Comparison of ENCODE assay signal across 8 cellular contexts in the genomic region with DNA sequence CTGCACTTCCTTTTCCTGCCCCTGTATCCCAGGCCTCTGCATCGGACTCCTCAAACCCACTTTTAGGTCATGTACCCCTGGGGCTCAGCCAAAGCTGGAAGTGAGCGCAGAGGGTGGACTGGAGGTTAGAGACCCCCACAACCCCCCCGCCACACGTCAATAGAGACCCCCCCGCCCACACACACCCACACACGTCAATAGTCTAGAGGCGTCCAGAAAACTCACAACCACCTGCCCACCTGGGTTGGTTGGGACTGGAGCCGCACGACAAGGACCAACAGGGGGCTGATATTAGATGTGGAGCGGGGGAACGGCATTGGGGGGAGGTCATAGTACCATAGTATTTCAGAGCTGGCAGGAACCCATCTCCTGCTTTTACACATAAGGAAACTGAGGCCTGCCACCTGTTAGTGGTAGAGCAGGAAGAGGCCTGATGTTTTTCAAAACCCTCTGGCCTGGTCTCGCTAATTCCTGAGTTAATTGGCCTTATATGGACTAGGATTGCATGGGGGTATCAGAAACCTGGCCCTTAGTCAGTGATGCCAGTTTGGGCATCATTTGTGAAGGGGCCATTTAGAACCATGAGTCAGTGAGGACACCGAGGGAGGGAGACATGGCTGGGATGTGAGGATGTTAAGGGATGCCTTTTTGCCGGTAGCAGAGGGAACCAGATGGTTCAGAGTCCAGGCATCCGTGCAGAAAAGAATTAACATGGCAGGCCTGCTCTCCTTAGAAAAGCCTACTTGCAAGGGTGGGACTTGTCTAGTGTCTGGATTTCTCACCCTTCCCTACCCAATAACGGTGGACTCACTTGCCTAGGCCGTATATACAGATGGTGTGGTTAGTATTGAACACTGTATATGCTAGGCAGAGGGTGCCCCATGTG. TPM values are rescaled to one million over a fixed set of nuclear protein-coding genes. Genes with fewer than 3 reads are reported as not detected.
DNase-seq lines count a peak whose midpoint lies in the region; ATAC-seq and TF ChIP-seq lines count a peak whose summit lies in the region.

No MANE protein-coding gene starts in this region.

- H3K4me3 ChIP-seq in Peyer's patch = peak overlapping the region; percentile 86 to 96 (median 94)
- H3K4me3 ChIP-seq in esophagus squamous epithelium = peak overlapping the region; percentile 71 to 92 (median 83)
- peak overlapping the region; percentile 57 for H3K4me3 ChIP-seq in retinal pigment epithelial cell (ENCODE audit: low read length)

- TF ChIP-seq POLR2A in Peyer's patch (IDR thresholded peaks at IDR 0.05) (no peak), esophagus squamous epithelium (IDR thresholded peaks at IDR 0.05) (no peak)

- DNase-seq in GM03348 (ENCODE audit: low spot score) = peak; percentile 24
- DNase-seq in Peyer's patch = no peak
- DNase-seq in esophagus squamous epithelium (lab: John Stamatoyannopoulos, UW) = no peak
- DNase-seq in retinal pigment epithelial cell (ENCODE audit: low read depth) = no peak
- DNase-seq in NCI-H1694 treated with DMSO at 0.1 percent for 48 hours (lab: John Stamatoyannopoulos, UW) = no peak

- peak overlapping the region; percentile 60 to 79 (median 77) for H3K27ac ChIP-seq in Peyer's patch
- H3K27ac ChIP-seq in esophagus squamous epithelium = peak overlapping the region; percentile 82 to 93 (median 90)

- H3K36me3 ChIP-seq in Peyer's patch (no peaks in the 10 kb centered on the region), esophagus squamous epithelium (no peaks in the 10 kb centered on the region)

- ATAC-seq in GM21737 (IDR thresholded peaks at IDR 0.05; ENCODE audit: unreplicated experiment) (no peak), HG02763 (IDR thresholded peaks at IDR 0.05; ENCODE audit: unreplicated experiment) (no peak), HG03457 (IDR thresholded peaks at IDR 0.05; ENCODE audit: unreplicated experiment) (no peak)

- H3K9me3 ChIP-seq in Peyer's patch = no peaks in the 10 kb centered on the region
- H3K9me3 ChIP-seq in esophagus squamous epithelium = no peaks in the 10 kb centered on the region

- H3K27me3 ChIP-seq in Peyer's patch (no peaks in the 10 kb centered on the region), esophagus squamous epithelium (no peaks in the 10 kb centered on the region)

- H3K4me1 ChIP-seq in Peyer's patch (peaks cover 0 to 17% (median 3%) of the 10 kb centered on the region in 4 donors), esophagus squamous epithelium (peaks cover 7 to 34% (median 12%) of the 10 kb centered on the region in 3 donors)

- intact Hi-C loops in esophagus squamous epithelium (cut with DNase I) = no loop called here

- WGBS in esophagus squamous epithelium, 2 donors = 57 to 59% methylated on average over 12 to 14 of the region's 17 CpGs

- no peak for TF ChIP-seq CTCF in Peyer's patch (IDR thresholded peaks at IDR 0.05)
- TF ChIP-seq CTCF in esophagus squamous epithelium (IDR thresholded peaks at IDR 0.05) = no peak
- TF ChIP-seq CTCF in retinal pigment epithelial cell (conservative IDR thresholded peaks at IDR 0.05; ENCODE audit: low read depth, low read length) = no peak

RNA-seq across cellular contexts. Expression of gene NENF, which starts 1.1 kb away (rescaled TPM):
- total RNA-seq in Peyer's patch = 10 to 100 TPM; 28.2 to 61.9 (median 34.2) TPM
- 10 to 100 TPM; 31.0 to 65.8 (median 42.0) TPM for total RNA-seq in esophagus squamous epithelium

RNA-seq across cellular contexts. Expression of gene PACC1, which starts 19.1 kb away (rescaled TPM):
- total RNA-seq in Peyer's patch (1 to 10 TPM; 1.6 to 7.4 (median 3.0) TPM), esophagus squamous epithelium (1 to 10 TPM; 5.0 to 7.6 (median 6.3) TPM)
